13 cellular contexts compared by ENCODE assay signal in the genomic region with DNA sequence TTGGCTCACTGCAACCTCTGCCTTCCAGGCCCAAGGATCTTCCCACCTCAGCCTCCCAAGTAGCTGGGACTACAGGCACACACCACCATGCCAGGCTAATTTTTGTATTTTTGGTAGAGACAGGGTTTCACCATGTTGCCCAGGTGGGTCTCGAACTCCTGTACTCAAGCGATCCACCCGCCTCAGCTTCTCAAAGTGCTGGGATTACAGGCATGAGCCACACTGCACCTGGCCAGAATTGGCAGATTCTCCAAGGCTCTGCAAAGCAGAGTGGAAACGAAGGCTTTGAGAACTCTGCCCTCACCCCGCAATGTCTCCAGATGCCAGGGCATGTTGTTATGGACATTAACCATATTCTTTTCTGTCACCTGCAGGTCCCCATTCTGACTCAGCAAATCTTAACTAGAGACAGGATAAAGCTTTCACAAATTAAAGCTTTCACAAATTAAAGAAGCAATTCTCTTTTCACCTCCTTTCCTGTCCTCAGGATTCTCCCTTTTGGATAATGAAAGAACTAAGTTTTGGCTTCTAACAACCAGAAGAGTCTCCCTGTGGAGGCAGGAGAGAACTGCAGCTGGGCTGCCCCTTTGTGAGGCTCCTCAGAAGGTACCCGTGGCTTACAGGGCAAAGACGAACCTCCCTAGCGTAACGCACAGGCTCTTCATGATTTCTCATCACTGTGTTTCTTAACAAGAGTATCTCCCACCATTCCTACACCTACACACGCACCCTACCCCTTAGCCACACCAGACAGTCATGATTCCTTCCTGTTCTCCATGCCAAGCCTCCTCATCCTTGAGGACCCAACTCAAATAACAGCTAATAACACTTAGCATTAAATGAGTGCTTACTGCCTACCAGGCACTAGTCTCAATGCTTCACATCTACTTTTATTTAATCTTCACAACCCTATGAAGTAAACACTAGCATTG. TPM values are rescaled to one million over a fixed set of nuclear protein-coding genes. Genes with fewer than 3 reads are reported as not detected.
DNase-seq lines count a peak whose midpoint lies in the region; ATAC-seq, FAIRE-seq and TF ChIP-seq lines count a peak whose summit lies in the region.
"Had no signal": no experiment of that assay in that cellular context is flagged by ENCODE, and none has a peak within 500 bp of the region (broad histone marks: within the 10 kb centered on the region; RNA-seq: fewer than 3 reads in every experiment).

No MANE protein-coding gene starts in this region.

- FAIRE-seq in RCC 7860 (lab: Jason Lieb, UNC), result no peak
- FAIRE-seq: islet of Langerhans had no signal

- no peaks in the 10 kb centered on the region for H4K20me1 ChIP-seq in OCI-LY1 (ENCODE audit: insufficient read depth, low read length)

- no peaks in the 10 kb centered on the region for H3K9me2 ChIP-seq in OCI-LY1 (ENCODE audit: low read depth, low read length)

- H3K4me1 ChIP-seq in OCI-LY1 (ENCODE audit: insufficient read depth, low read length, severe bottlenecking) (peaks cover 6% of the 10 kb centered on the region), testis (no peaks in the 10 kb centered on the region), tibial artery (peaks cover 0 to 4% (median 3%) of the 10 kb centered on the region in 4 donors)
- H3K4me1 ChIP-seq: ascending aorta had no signal

- intact Hi-C loops in activated CD4-positive, alpha-beta T cell treated with anti-CD3 and anti-CD28 coated beads for 36 hours (cut with DNase I, micrococcal nuclease), result loop anchor here in 1 of 2 experiments (10.0 kb wide), 1 partner anchor 374 kb away; no protein-coding TSS in a partner anchor
- intact Hi-C loops in testis (cut with DNase I; ENCODE audit: low total_unique reads), result no loop called here
- intact Hi-C loops in tibial artery (cut with DNase I; ENCODE audit: low total_unique reads), result loop anchor here (10.0 kb wide), 2 partner anchors 164 to 176 kb away; partner anchors contain the start of gene POU2F1
- intact Hi-C loops in natural killer cell (cut with micrococcal nuclease), result loop anchor here (10.0 kb wide), 2 partner anchors 344 to 384 kb away; no protein-coding TSS in a partner anchor

- WGBS in testis, 2 donors, result 72 to 85% methylated on average over 10 of the region's 10 CpGs

- H3K27me3 Mint-ChIP-seq in activated CD4-positive, alpha-beta T cell treated with anti-CD3 and anti-CD28 coated beads for 36 hours, result no peaks in the 10 kb centered on the region
- H3K27me3 Mint-ChIP-seq in activated CD4-positive, alpha-beta T cell treated with anti-CD3 and anti-CD28 coated beads, Interleukin-2, amount 10 ng/mL, durations not matched to agents 7 days and 5 days, result no peaks in the 10 kb centered on the region
- H3K27me3 Mint-ChIP-seq in endothelial cell (ENCODE audit: unreplicated experiment) (peaks cover 4% of the 10 kb centered on the region), natural killer cell (ENCODE audit: low read depth in 2 of 2) (peaks cover 0 to 3% of the 10 kb centered on the region in 2 donors)

- H3K9me3 ChIP-seq in OCI-LY1 (ENCODE audit: low read length) (no peaks in the 10 kb centered on the region), testis (no peaks in the 10 kb centered on the region), tibial artery (no peaks in the 10 kb centered on the region)
- H3K9me3 ChIP-seq: ascending aorta had no signal

- no peak overlapping the region for H3K4me3 Mint-ChIP-seq in activated CD4-positive, alpha-beta T cell treated with anti-CD3 and anti-CD28 coated beads for 36 hours
- no peak overlapping the region for H3K4me3 Mint-ChIP-seq in activated CD4-positive, alpha-beta T cell treated with anti-CD3 and anti-CD28 coated beads, Interleukin-2, amount 10 ng/mL, durations not matched to agents 7 days and 5 days
- no peak overlapping the region for H3K4me3 Mint-ChIP-seq in endothelial cell (ENCODE audit: unreplicated experiment)
- H3K4me3 Mint-ChIP-seq in natural killer cell, result no peak overlapping the region

- H3K27ac Mint-ChIP-seq in activated CD4-positive, alpha-beta T cell treated with anti-CD3 and anti-CD28 coated beads for 36 hours, result peak overlapping the region; percentile 27
- H3K27ac Mint-ChIP-seq in activated CD4-positive, alpha-beta T cell treated with anti-CD3 and anti-CD28 coated beads, Interleukin-2, amount 10 ng/mL, durations not matched to agents 7 days and 5 days, result no peak overlapping the region
- H3K27ac Mint-ChIP-seq in endothelial cell (ENCODE audit: unreplicated experiment), result no peak overlapping the region
- H3K27ac Mint-ChIP-seq in natural killer cell, result no peak overlapping the region

- no peaks in the 10 kb centered on the region for H3F3A ChIP-seq in OCI-LY1 (ENCODE audit: insufficient read depth, low read length)

- peaks cover 7% of the 10 kb centered on the region for H3K4me1 Mint-ChIP-seq in activated CD4-positive, alpha-beta T cell treated with anti-CD3 and anti-CD28 coated beads for 36 hours
- peaks cover 15% of the 10 kb centered on the region for H3K4me1 Mint-ChIP-seq in activated CD4-positive, alpha-beta T cell treated with anti-CD3 and anti-CD28 coated beads, Interleukin-2, amount 10 ng/mL, durations not matched to agents 7 days and 5 days
- peaks cover 9% of the 10 kb centered on the region for H3K4me1 Mint-ChIP-seq in endothelial cell (ENCODE audit: unreplicated experiment)
- peaks cover 7 to 11% of the 10 kb centered on the region in 2 donors for H3K4me1 Mint-ChIP-seq in natural killer cell

- no peak overlapping the region for H3K9ac ChIP-seq in OCI-LY1 (ENCODE audit: low read length)

- H3K36me3 ChIP-seq in OCI-LY1 (ENCODE audit: insufficient read depth, low read length) (no peaks in the 10 kb centered on the region), testis (ENCODE audit: low read depth, missing control alignments) (no peaks in the 10 kb centered on the region), tibial artery (no peaks in the 10 kb centered on the region)
- H3K36me3 ChIP-seq: ascending aorta had no signal

- H3K4me2 ChIP-seq in OCI-LY1 (ENCODE audit: low read length), result no peak overlapping the region

- H3K27ac ChIP-seq in OCI-LY1 (ENCODE audit: low read depth, low read length, poor library complexity, severe bottlenecking) (no peak overlapping the region), testis (no peak overlapping the region), tibial artery (no peak overlapping the region)
- H3K27ac ChIP-seq: ascending aorta had no signal

- H2AFZ ChIP-seq in OCI-LY1 (ENCODE audit: low read length), result no peak overlapping the region

- no peak for TF ChIP-seq POLR2A in testis (IDR thresholded peaks at IDR 0.05)

- ATAC-seq in activated CD4-positive, alpha-beta T cell treated with anti-CD3 and anti-CD28 coated beads for 36 hours, result no peak
- ATAC-seq in natural killer cell, result no peak

- POLR2A ChIA-PET in activated CD4-positive, alpha-beta T cell treated with anti-CD3 and anti-CD28 coated beads for 36 hours (lab: Charles Lee), result interaction anchor here (1.0 to 1.4 kb wide), 2 partner anchors 82 to 160 kb away, joined by 4 to 5 read pairs; partner anchors contain the start of gene POU2F1
- POLR2A ChIA-PET in activated CD4-positive, alpha-beta T cell treated with anti-CD3 and anti-CD28 coated beads, Interleukin-2, amount 10 ng/mL, durations not matched to agents 7 days and 5 days (lab: Charles Lee), result no interaction called here

- H3K79me2 ChIP-seq in OCI-LY1 (ENCODE audit: insufficient read depth, low read length), result no peaks in the 10 kb centered on the region

- DNase-seq in activated CD4-positive, alpha-beta T cell treated with anti-CD3 and anti-CD28 coated beads for 36 hours, result no peak
- DNase-seq in activated CD4-positive, alpha-beta T cell treated with anti-CD3 and anti-CD28 coated beads, Interleukin-2, amount 10 ng/mL, durations not matched to agents 7 days and 5 days, result no peak
- DNase-seq in endothelial cell (ENCODE audit: low spot score) (no peak), testis (no peak), tibial artery (no peak), RCC 7860 (ENCODE audit: low spot score) (no peak), natural killer cell (no peak)
- DNase-seq: stimulated activated CD4-positive, alpha-beta T cell treated with anti-CD3 and anti-CD28 coated beads, Interleukin-4, amount 100 ng/mL, for 4 hours; substantia nigra had no signal

- H3K36me3 Mint-ChIP-seq in activated CD4-positive, alpha-beta T cell treated with anti-CD3 and anti-CD28 coated beads for 36 hours (ENCODE audit: low read depth), result no peaks in the 10 kb centered on the region
- H3K36me3 Mint-ChIP-seq in activated CD4-positive, alpha-beta T cell treated with anti-CD3 and anti-CD28 coated beads, Interleukin-2, amount 10 ng/mL, durations not matched to agents 7 days and 5 days (ENCODE audit: low read depth), result no peaks in the 10 kb centered on the region
- H3K36me3 Mint-ChIP-seq in endothelial cell (ENCODE audit: low read depth, unreplicated experiment) (no peaks in the 10 kb centered on the region), natural killer cell (no peaks in the 10 kb centered on the region)

- H3K27me3 ChIP-seq in OCI-LY1 (ENCODE audit: insufficient read depth, low read length) (no peaks in the 10 kb centered on the region), testis (no peaks in the 10 kb centered on the region), tibial artery (peaks cover 0 to 12% of the 10 kb centered on the region in 2 donors)
- H3K27me3 ChIP-seq: ascending aorta had no signal

- H3K4me3 ChIP-seq in OCI-LY1 (ENCODE audit: low read depth, low read length, poor library complexity, severe bottlenecking), result no peak overlapping the region
- no peak overlapping the region for H3K4me3 ChIP-seq in testis
- no peak overlapping the region for H3K4me3 ChIP-seq in tibial artery
- H3K4me3 ChIP-seq: ascending aorta had no signal

- CTCF ChIA-PET in activated CD4-positive, alpha-beta T cell treated with anti-CD3 and anti-CD28 coated beads for 36 hours (lab: Charles Lee), result interaction anchor here (0.6 to 11.2 kb wide), 37 partner anchors 9 to 495 kb away, joined by 3 to 541 read pairs (median 6); partner anchors contain the start of genes POU2F1 and TADA1
- CTCF ChIA-PET in activated CD4-positive, alpha-beta T cell treated with anti-CD3 and anti-CD28 coated beads, Interleukin-2, amount 10 ng/mL, durations not matched to agents 7 days and 5 days (lab: Charles Lee), result interaction anchor here (0.5 to 16.1 kb wide), 24 partner anchors 10 to 570 kb away, joined by 3 to 278 read pairs (median 4); partner anchors contain the start of gene TADA1

- TF ChIP-seq CTCF in OCI-LY1 (IDR thresholded peaks at IDR 0.05; ENCODE audit: low read length) (peak; percentile 22; the same call in 1 of the 2 replicates), endothelial cell (IDR thresholded peaks at IDR 0.05; ENCODE audit: unreplicated experiment) (peak; percentile 14), testis (IDR thresholded peaks at IDR 0.05) (peak; percentile 21 to 41 (median 33)), tibial artery (IDR thresholded peaks at IDR 0.05) (no peak), natural killer cell (IDR thresholded peaks at IDR 0.05) (no peak)

- H3K9me3 Mint-ChIP-seq in activated CD4-positive, alpha-beta T cell treated with anti-CD3 and anti-CD28 coated beads for 36 hours (ENCODE audit: low read depth), result no peaks in the 10 kb centered on the region
- no peaks in the 10 kb centered on the region for H3K9me3 Mint-ChIP-seq in activated CD4-positive, alpha-beta T cell treated with anti-CD3 and anti-CD28 coated beads, Interleukin-2, amount 10 ng/mL, durations not matched to agents 7 days and 5 days
- H3K9me3 Mint-ChIP-seq in endothelial cell (ENCODE audit: unreplicated experiment), result no peaks in the 10 kb centered on the region
- no peaks in the 10 kb centered on the region for H3K9me3 Mint-ChIP-seq in natural killer cell

RNA-seq across cellular contexts. Expression of gene GPA33, which starts 29.8 kb away (rescaled TPM):
- total RNA-seq in activated CD4-positive, alpha-beta T cell treated with anti-CD3 and anti-CD28 coated beads for 36 hours, result under 1 TPM; 0.39 to 0.56 TPM
- total RNA-seq in activated CD4-positive, alpha-beta T cell treated with anti-CD3 and anti-CD28 coated beads, Interleukin-2, amount 10 ng/mL, durations not matched to agents 7 days and 5 days, result 1 to 10 TPM; 2.2 to 2.3 TPM
- 0.10 TPM for total RNA-seq in endothelial cell (ENCODE audit: unreplicated experiment)
- under 1 TPM; 0.62 to 0.63 TPM for total RNA-seq in testis
- polyA plus RNA-seq in testis (ENCODE audit: insufficient read depth, low read depth, low replicate concordance), result 1.1 TPM
- 1 to 10 TPM; 2.9 to 4.6 (median 4.5) TPM for total RNA-seq in natural killer cell
- total RNA-seq: ascending aorta had no signal

RNA-seq across cellular contexts. Expression of gene STYXL2, which starts 33.5 kb away (rescaled TPM):
- not detected for total RNA-seq in activated CD4-positive, alpha-beta T cell treated with anti-CD3 and anti-CD28 coated beads for 36 hours
- not detected for total RNA-seq in activated CD4-positive, alpha-beta T cell treated with anti-CD3 and anti-CD28 coated beads, Interleukin-2, amount 10 ng/mL, durations not matched to agents 7 days and 5 days
- total RNA-seq in endothelial cell (ENCODE audit: unreplicated experiment) (1.9 TPM), testis (1 to 10 TPM in 1 of 2 donors, under 1 TPM in 1; 0.19 to 1.0 TPM), natural killer cell (not detected)
- 0.99 TPM for polyA plus RNA-seq in testis (ENCODE audit: insufficient read depth, low read depth, low replicate concordance)
- total RNA-seq: T-helper 1 cell treated with Interleukin-12 subunit alpha and Interleukin-12 subunit beta and Interleukin-4 antibody, amounts not matched to agents 30 ng/mL and 1 ng/mL, for 36 hours had no signal

Comparison
In these comparisons a context has a peak if more than half of its experiments do, and no peak if none do; other contexts are left out.
1. CTCF ChIP-seq: peak in OCI-LY1 (single experiment), endothelial cell (single experiment) and testis (3 of 3); none in tibial artery (0 of 2) and natural killer cell (single experiment).